7 cellular contexts compared by ENCODE assay signal in the genomic region with DNA sequence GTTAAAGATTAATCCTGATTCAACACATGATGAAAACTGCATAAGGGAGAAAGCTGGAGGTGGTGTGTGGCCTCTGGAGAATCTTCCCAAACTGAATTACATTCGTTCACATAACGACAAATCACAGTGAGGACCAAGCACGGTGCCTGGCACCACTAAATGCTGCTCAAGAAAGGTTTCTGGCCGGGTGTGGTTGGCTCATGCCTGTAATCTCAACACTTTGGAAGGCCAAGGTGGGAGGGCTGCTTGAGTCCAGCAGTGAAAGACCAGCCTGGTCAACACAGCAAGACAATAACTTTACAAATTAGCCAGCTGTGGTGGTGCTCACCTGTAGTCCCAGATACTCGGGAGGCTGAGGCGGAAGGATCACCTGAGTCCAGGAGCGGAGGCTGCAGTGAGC. TPM values are rescaled to one million over a fixed set of nuclear protein-coding genes. Genes with fewer than 3 reads are reported as not detected.
"Had no signal": no experiment of that assay in that cellular context is flagged by ENCODE, and none has a peak within 500 bp of the region (broad histone marks: within the 10 kb centered on the region; RNA-seq: fewer than 3 reads in every experiment).

No MANE protein-coding gene starts in this region.

- H3K27ac ChIP-seq: HL-60 had no signal

- H3K4me3 Mint-ChIP-seq: IgD-negative memory B cell had no signal

- H3K9me3 Mint-ChIP-seq: IgD-negative memory B cell had no signal

- H3K27ac Mint-ChIP-seq: IgD-negative memory B cell had no signal

- DNase-seq: IMR-90 had no signal

- H3K4me1 Mint-ChIP-seq: IgD-negative memory B cell had no signal

- H3K4me3 ChIP-seq: K562 had no signal

RNA-seq across cellular contexts. Expression of a gene that starts 9.6 kb away (rescaled TPM):
- total RNA-seq: HepG2, HT-29, HT1080, IMR-90 had no signal
